In the genomic region with DNA sequence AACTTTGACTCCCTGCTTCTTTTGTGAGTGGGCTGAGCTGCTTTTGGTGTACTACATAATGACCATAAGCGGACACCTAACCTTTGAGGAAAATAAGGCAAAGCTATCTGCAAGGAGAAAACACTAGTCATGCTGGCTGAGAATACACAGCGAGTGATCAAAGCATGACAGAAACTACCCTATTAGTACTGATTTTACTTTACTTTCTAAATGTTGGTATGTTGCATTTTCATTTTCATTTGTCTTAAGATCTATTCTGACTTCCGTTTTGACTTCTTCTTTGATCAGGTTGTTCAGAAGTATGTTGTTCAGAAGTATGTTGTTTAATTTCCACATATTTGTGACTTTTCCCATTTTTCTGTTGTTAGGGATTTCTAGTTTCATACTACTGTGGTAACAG, we compare ENCODE assay signal across 15 cellular contexts.
DNase-seq lines count a peak whose midpoint lies in the region; ATAC-seq and TF ChIP-seq lines count a peak whose summit lies in the region.
"Had no signal": no experiment of that assay in that cellular context is flagged by ENCODE, and none has a peak within 500 bp of the region (broad histone marks: within the 10 kb centered on the region; RNA-seq: fewer than 3 reads in every experiment).

No MANE protein-coding gene starts in this region.

- DNase-seq in AG08396 (ENCODE audit: low spot score) (no peak), cerebellar nuclear complex (lab: John Stamatoyannopoulos, UW) (no peak), hypothalamus (lab: John Stamatoyannopoulos, UW) (no peak)
- DNase-seq in CD8-positive, alpha-beta T cell, result no peak
- DNase-seq: activated CD4-positive, alpha-beta memory T cell treated with anti-CD3 and anti-CD28 coated beads, Interleukin-2, amount 10 ng/mL, durations not matched to agents 7 days and 5 days; activated naive CD4-positive, alpha-beta T cell treated with anti-CD3 and anti-CD28 coated beads, Interleukin-2, amount 10 ng/mL, durations not matched to agents 7 days and 5 days; heart right ventricle; NCI-H345 had no signal

- ATAC-seq in GM18498 (IDR thresholded peaks at IDR 0.05; ENCODE audit: unreplicated experiment) (peak; percentile 99), GM19455 (IDR thresholded peaks at IDR 0.05; ENCODE audit: unreplicated experiment) (peak; percentile 99), HG02759 (IDR thresholded peaks at IDR 0.05; ENCODE audit: unreplicated experiment) (peak; percentile 75), HG03342 (IDR thresholded peaks at IDR 0.05; ENCODE audit: unreplicated experiment) (peak; percentile 97)
- ATAC-seq in CD8-positive, alpha-beta T cell, result no peak
- ATAC-seq: A549, heart right ventricle had no signal

- H3K27me3 Mint-ChIP-seq in CD8-positive, alpha-beta T cell (ENCODE audit: low read depth), result no peaks in the 10 kb centered on the region
- H3K27me3 Mint-ChIP-seq: activated CD4-positive, alpha-beta memory T cell treated with anti-CD3 and anti-CD28 coated beads, Interleukin-2, amount 10 ng/mL, durations not matched to agents 7 days and 5 days; activated naive CD4-positive, alpha-beta T cell treated with anti-CD3 and anti-CD28 coated beads, Interleukin-2, amount 10 ng/mL, durations not matched to agents 7 days and 5 days had no signal

- no peaks in the 10 kb centered on the region for H3K4me1 Mint-ChIP-seq in CD8-positive, alpha-beta T cell (ENCODE audit: low read depth)
- H3K4me1 Mint-ChIP-seq: activated CD4-positive, alpha-beta memory T cell treated with anti-CD3 and anti-CD28 coated beads, Interleukin-2, amount 10 ng/mL, durations not matched to agents 7 days and 5 days; activated naive CD4-positive, alpha-beta T cell treated with anti-CD3 and anti-CD28 coated beads, Interleukin-2, amount 10 ng/mL, durations not matched to agents 7 days and 5 days had no signal

- CTCF ChIA-PET in CD8-positive, alpha-beta T cell (lab: Charles Lee), result no interaction called here

- H3K4me3 Mint-ChIP-seq in CD8-positive, alpha-beta T cell, result no peak overlapping the region
- H3K4me3 Mint-ChIP-seq: activated CD4-positive, alpha-beta memory T cell treated with anti-CD3 and anti-CD28 coated beads, Interleukin-2, amount 10 ng/mL, durations not matched to agents 7 days and 5 days; activated naive CD4-positive, alpha-beta T cell treated with anti-CD3 and anti-CD28 coated beads, Interleukin-2, amount 10 ng/mL, durations not matched to agents 7 days and 5 days had no signal

- H3K27ac ChIP-seq in CD8-positive, alpha-beta T cell (ENCODE audit: low read depth, low read length), result no peak overlapping the region
- H3K27ac ChIP-seq: A549, heart right ventricle, HL-60, RWPE1 had no signal

- no peaks in the 10 kb centered on the region for H3K4me1 ChIP-seq in CD8-positive, alpha-beta T cell (ENCODE audit: insufficient read depth, low read length)
- H3K4me1 ChIP-seq: A549, heart right ventricle had no signal

- intact Hi-C loops in CD8-positive, alpha-beta T cell (cut with DNase I, micrococcal nuclease), result no loop called here

- H3K4me3 ChIP-seq in CD8-positive, alpha-beta T cell (ENCODE audit: low read depth, low read length), result no peak overlapping the region
- H3K4me3 ChIP-seq: A549, heart right ventricle had no signal

- POLR2A ChIA-PET in CD8-positive, alpha-beta T cell (lab: Charles Lee), result no interaction called here

- H3K27ac Mint-ChIP-seq in CD8-positive, alpha-beta T cell, result no peak overlapping the region
- H3K27ac Mint-ChIP-seq: activated CD4-positive, alpha-beta memory T cell treated with anti-CD3 and anti-CD28 coated beads, Interleukin-2, amount 10 ng/mL, durations not matched to agents 7 days and 5 days; activated naive CD4-positive, alpha-beta T cell treated with anti-CD3 and anti-CD28 coated beads, Interleukin-2, amount 10 ng/mL, durations not matched to agents 7 days and 5 days had no signal

- H3K36me3 ChIP-seq in CD8-positive, alpha-beta T cell (ENCODE audit: insufficient read depth, low read length), result no peaks in the 10 kb centered on the region
- H3K36me3 ChIP-seq: heart right ventricle had no signal

- H3K9me3 ChIP-seq in CD8-positive, alpha-beta T cell (ENCODE audit: low read length), result no peaks in the 10 kb centered on the region
- H3K9me3 ChIP-seq: A549, heart right ventricle had no signal

- no peak for TF ChIP-seq CTCF in CD8-positive, alpha-beta T cell (IDR thresholded peaks at IDR 0.05)

- no peaks in the 10 kb centered on the region for H3K36me3 Mint-ChIP-seq in CD8-positive, alpha-beta T cell
- H3K36me3 Mint-ChIP-seq: activated naive CD4-positive, alpha-beta T cell treated with anti-CD3 and anti-CD28 coated beads, Interleukin-2, amount 10 ng/mL, durations not matched to agents 7 days and 5 days had no signal

- no peaks in the 10 kb centered on the region for H3K27me3 ChIP-seq in CD8-positive, alpha-beta T cell (ENCODE audit: insufficient read depth, low read length)
- H3K27me3 ChIP-seq: heart right ventricle had no signal

- H3K9me3 Mint-ChIP-seq in CD8-positive, alpha-beta T cell, result peaks cover 11% of the 10 kb centered on the region
